Comparison of ENCODE assay signal across 12 cellular contexts in genomic region chr7:92143192-92143880, GRCh38. TPM values are rescaled to one million over a fixed set of nuclear protein-coding genes. Genes with fewer than 3 reads are reported as not detected.
"Had no signal": no experiment of that assay in that cellular context is flagged by ENCODE, and none has a peak within 500 bp of the region (broad histone marks: within the 10 kb centered on the region; RNA-seq: fewer than 3 reads in every experiment).

No MANE protein-coding gene starts in this region.

RNA-seq across cellular contexts. Expression of gene LRRD1, which starts 35.6 kb away (rescaled TPM):
- total RNA-seq: kidney epithelial cell, left lobe of liver, left ventricle myocardium inferior, left ventricle myocardium superior, liver, lower lobe of right lung, mesenteric fat pad, mucosa of gallbladder had no signal
- polyA plus RNA-seq: hepatocyte; immature natural killer cell; liver; mammary epithelial cell; naive thymus-derived CD4-positive, alpha-beta T cell had no signal
